9 cellular contexts compared by ENCODE assay signal in the genomic region with DNA sequence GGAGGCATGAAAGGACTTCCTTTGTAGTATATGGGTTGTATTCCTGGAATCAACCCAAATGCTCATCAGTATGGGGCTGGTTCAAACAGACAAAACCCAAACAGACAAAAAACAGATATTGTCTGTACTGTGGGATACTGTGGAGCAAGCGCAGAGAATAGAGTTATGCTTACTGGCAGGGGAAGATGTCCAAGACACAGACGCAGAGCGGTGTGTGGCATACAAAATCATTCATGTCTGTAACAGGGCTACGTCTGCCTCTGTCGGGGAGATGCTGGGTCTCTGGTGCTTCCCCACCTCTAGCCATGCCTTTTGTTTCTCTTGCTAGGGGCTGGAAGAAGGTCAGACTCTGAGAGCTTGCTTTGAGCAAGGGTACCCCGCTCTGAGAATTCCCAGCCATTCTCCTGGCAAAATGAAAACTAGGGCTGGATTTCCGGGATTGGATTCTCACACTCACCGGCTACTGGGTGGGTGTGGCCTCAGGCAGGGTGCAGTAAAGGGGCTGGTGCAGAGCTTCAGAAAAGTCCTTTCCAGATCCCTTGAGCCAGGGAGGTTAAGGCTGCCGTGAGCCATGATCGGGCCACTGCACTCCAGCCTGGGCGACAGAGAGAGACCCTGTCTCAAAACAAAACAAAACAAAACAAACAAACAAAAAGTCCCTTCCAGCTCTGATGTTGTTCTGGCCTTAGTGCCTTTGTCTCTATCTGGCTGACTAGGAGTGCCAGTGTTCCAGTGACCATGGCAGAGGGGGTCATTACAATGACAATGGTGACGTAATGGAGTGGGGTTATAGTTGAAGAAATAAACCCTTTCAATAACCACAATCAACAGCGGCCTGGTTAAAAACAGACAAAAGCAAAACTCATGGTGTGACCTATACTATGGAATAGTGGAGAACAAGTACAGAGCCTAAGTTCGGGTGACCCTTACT. TPM values are rescaled to one million over a fixed set of nuclear protein-coding genes. Genes with fewer than 3 reads are reported as not detected.
A peak's percentile ranks its signal among the peaks of the same experiment; 100 is the strongest.
DNase-seq lines count a peak whose midpoint lies in the region; ATAC-seq, FAIRE-seq and TF ChIP-seq lines count a peak whose summit lies in the region.
"Had no signal": no experiment of that assay in that cellular context is flagged by ENCODE, and none has a peak within 500 bp of the region (broad histone marks: within the 10 kb centered on the region; RNA-seq: fewer than 3 reads in every experiment).

No MANE protein-coding gene starts in this region.

- peaks cover 66% of the 10 kb centered on the region for H3K27me3 Mint-ChIP-seq in astrocyte (ENCODE audit: low read depth, unreplicated experiment)

- ATAC-seq in GM21381 (IDR thresholded peaks at IDR 0.05; ENCODE audit: unreplicated experiment) (no peak), HG03469 (IDR thresholded peaks at IDR 0.05; ENCODE audit: unreplicated experiment) (no peak)

- H3K4me1 ChIP-seq in Karpas-422 (ENCODE audit: low read length) (no peaks in the 10 kb centered on the region), astrocyte (ENCODE audit: insufficient read depth, low read length) (no peaks in the 10 kb centered on the region)

- H3K36me3 Mint-ChIP-seq in astrocyte (ENCODE audit: low read depth, unreplicated experiment): peaks cover 5% of the 10 kb centered on the region
- H3K36me3 Mint-ChIP-seq: activated naive CD4-positive, alpha-beta T cell treated with anti-CD3 and anti-CD28 coated beads, Interleukin-2, amount 50 U/mL, for 24 hours had no signal

- peak; percentile 24 for DNase-seq in AG08395 (ENCODE audit: low spot score)
- peak; percentile 29 for DNase-seq in Karpas-422
- DNase-seq in astrocyte (ENCODE audit: low read depth): peak; percentile 19
- no peak for DNase-seq in stimulated activated CD4-positive, alpha-beta T cell treated with anti-CD3 and anti-CD28 coated beads, Interleukin-2, amount 100 ng/mL, for 24 hours
- no peak for DNase-seq in coronary artery (ENCODE audit: low spot score)

- H3K9ac ChIP-seq in Karpas-422 (ENCODE audit: low read length) (no peak overlapping the region), astrocyte (ENCODE audit: low read length) (no peak overlapping the region)

- no peak overlapping the region for H3K27ac Mint-ChIP-seq in astrocyte (ENCODE audit: unreplicated experiment)
- H3K27ac Mint-ChIP-seq: activated naive CD4-positive, alpha-beta T cell treated with anti-CD3 and anti-CD28 coated beads, Interleukin-2, amount 50 U/mL, for 24 hours had no signal

- H3K4me3 Mint-ChIP-seq in astrocyte (ENCODE audit: unreplicated experiment): no peak overlapping the region
- H3K4me3 Mint-ChIP-seq: activated naive CD4-positive, alpha-beta T cell treated with anti-CD3 and anti-CD28 coated beads, Interleukin-2, amount 50 U/mL, for 24 hours had no signal

- H3K4me2 ChIP-seq in Karpas-422 (ENCODE audit: low read depth, low read length, poor library complexity, severe bottlenecking) (no peak overlapping the region), astrocyte (ENCODE audit: low read length) (peak overlapping the region; percentile 52)

- FAIRE-seq in astrocyte (lab: Jason Lieb, UNC): no peak
- FAIRE-seq in islet of Langerhans (lab: Jason Lieb, UNC): peak; percentile 79

- H4K20me1 ChIP-seq in Karpas-422 (ENCODE audit: insufficient read depth, low read depth, low read length) (no peaks in the 10 kb centered on the region), astrocyte (ENCODE audit: insufficient read depth, low read length) (no peaks in the 10 kb centered on the region)

- H3K27ac ChIP-seq in Karpas-422 (ENCODE audit: low read length): no peak overlapping the region
- no peak overlapping the region for H3K27ac ChIP-seq in astrocyte (ENCODE audit: low read depth, low read length)
- no peak overlapping the region for H3K27ac ChIP-seq in coronary artery

- no peak for TF ChIP-seq CTCF in astrocyte (IDR thresholded peaks at IDR 0.05; ENCODE audit: insufficient read depth, low read depth, low read length)
- TF ChIP-seq CTCF in coronary artery (IDR thresholded peaks at IDR 0.05): no peak

- H3K9me3 Mint-ChIP-seq in astrocyte (ENCODE audit: unreplicated experiment): no peaks in the 10 kb centered on the region

- H3K27me3 ChIP-seq in Karpas-422 (ENCODE audit: low read length): no peaks in the 10 kb centered on the region
- H3K27me3 ChIP-seq in astrocyte (ENCODE audit: insufficient read depth, low read length): peaks cover 40% of the 10 kb centered on the region

- H2AFZ ChIP-seq in Karpas-422 (ENCODE audit: low read length) (no peak overlapping the region), astrocyte (ENCODE audit: low read depth, low read length) (no peak overlapping the region)

- H3K36me3 ChIP-seq in Karpas-422 (ENCODE audit: insufficient read depth, low read length) (no peaks in the 10 kb centered on the region), astrocyte (ENCODE audit: insufficient read depth, low read length) (no peaks in the 10 kb centered on the region)

- H3K4me3 ChIP-seq in Karpas-422 (ENCODE audit: low read length): no peak overlapping the region
- no peak overlapping the region for H3K4me3 ChIP-seq in astrocyte (ENCODE audit: insufficient read depth, low read depth, low read length)
- no peak overlapping the region for H3K4me3 ChIP-seq in coronary artery

- no peaks in the 10 kb centered on the region for H3K4me1 Mint-ChIP-seq in astrocyte (ENCODE audit: low read depth, unreplicated experiment)
- H3K4me1 Mint-ChIP-seq: activated naive CD4-positive, alpha-beta T cell treated with anti-CD3 and anti-CD28 coated beads, Interleukin-2, amount 50 U/mL, for 24 hours had no signal

- no peaks in the 10 kb centered on the region for H3K9me3 ChIP-seq in Karpas-422 (ENCODE audit: low read length)
- H3K9me3 ChIP-seq in astrocyte (ENCODE audit: insufficient read depth, low read depth, low read length): no peaks in the 10 kb centered on the region

- H3K79me2 ChIP-seq in Karpas-422 (ENCODE audit: low read length): no peaks in the 10 kb centered on the region
- H3K79me2 ChIP-seq in astrocyte (ENCODE audit: insufficient read depth, low read length): no peaks in the 10 kb centered on the region

- no peaks in the 10 kb centered on the region for H3K9me2 ChIP-seq in Karpas-422 (replicated peaks; ENCODE audit: insufficient read depth, low read length)

RNA-seq across cellular contexts. Expression of a gene that starts 2.9 kb away (rescaled TPM):
- total RNA-seq in Karpas-422 (2014; rRNA removed; shearing (Covaris generic); ENCODE audit: low replicate concordance): not detected in 2 replicates
- total RNA-seq in astrocyte: not detected in 2 replicates

Comparison
In these comparisons a context has a peak if more than half of its experiments do, and no peak if none do; other contexts are left out.
1. DNase-seq: peak in AG08395 (single experiment), Karpas-422 (single experiment) and astrocyte (single experiment); none in stimulated activated CD4-positive, alpha-beta T cell treated with anti-CD3 and anti-CD28 coated beads, Interleukin-2, amount 100 ng/mL, for 24 hours (0 of 2) and coronary artery (single experiment).